In genomic region chr10:27601519-27601918, GRCh38 we compare ENCODE assay signal across 19 cellular contexts.
A peak's percentile ranks its signal among the peaks of the same experiment; 100 is the strongest.
DNase-seq lines count a peak whose midpoint lies in the region; ATAC-seq and FAIRE-seq lines count a peak whose summit lies in the region.
"Had no signal": no experiment of that assay in that cellular context is flagged by ENCODE, and none has a peak within 500 bp of the region (broad histone marks: within the 10 kb centered on the region; RNA-seq: fewer than 3 reads in every experiment).

No MANE protein-coding gene starts in this region.

- peaks cover 0 to 3% of the 10 kb centered on the region in 2 donors for H3K4me1 ChIP-seq in small intestine (ENCODE audit: control insufficient read depth in 2 of 2, insufficient read depth in 1 of 2, low read depth in 1 of 2, low read length in 1 of 2)

- H3K9me3 ChIP-seq in MG63, result no peaks in the 10 kb centered on the region
- H3K9me3 ChIP-seq in small intestine (ENCODE audit: control insufficient read depth, low read depth), result no peaks in the 10 kb centered on the region

- H3K4me3 ChIP-seq in MG63 (no peak overlapping the region), small intestine (ENCODE audit: low read depth in 1 of 2, low read length in 2 of 2) (no peak overlapping the region)
- H3K4me3 ChIP-seq: K562 had no signal

- H3K27me3 ChIP-seq in MG63, result no peaks in the 10 kb centered on the region
- no peaks in the 10 kb centered on the region for H3K27me3 ChIP-seq in small intestine (ENCODE audit: control insufficient read depth in 2 of 2, insufficient read depth in 2 of 2, low read length in 2 of 2)

- H3K27ac ChIP-seq in small intestine (ENCODE audit: low read depth in 1 of 2, low read length in 1 of 2), result no peak overlapping the region
- H3K27ac ChIP-seq: C4-2B had no signal

- H3K36me3 ChIP-seq in MG63, result no peaks in the 10 kb centered on the region
- no peaks in the 10 kb centered on the region for H3K36me3 ChIP-seq in small intestine (ENCODE audit: control insufficient read depth in 2 of 2, insufficient read depth in 2 of 2, low read length in 2 of 2)

- DNase-seq in AG20443 (ENCODE audit: low spot score), result peak; percentile 39
- peak; percentile 21 for DNase-seq in MG63
- no peak for DNase-seq in left lobe of liver (ENCODE audit: low spot score)
- peak; percentile 23 for DNase-seq in small intestine
- no peak for DNase-seq in posterior cingulate gyrus
- DNase-seq: AML-193, NCI-H187 treated with DMSO at 0.1 percent for 48 hours, NCI-H226, NCI-H524 treated with DMSO at 0.1 percent for 48 hours, PC-3, RPMI8226 had no signal

- intact Hi-C loops in posterior cingulate gyrus (cut with DNase I), result no loop called here

- peak; percentile 86 for ATAC-seq in left lobe of liver
- ATAC-seq in GM21529 (IDR thresholded peaks at IDR 0.05; ENCODE audit: unreplicated experiment), result no peak
- no peak for ATAC-seq in HG02588 (IDR thresholded peaks at IDR 0.05; ENCODE audit: unreplicated experiment)
- ATAC-seq: K562, PC-3 had no signal

- FAIRE-seq in small intestine (lab: Jason Lieb, UNC), result no peak
- FAIRE-seq: D721Med, GM12891, GM19239, H1, K562 had no signal

- whole genome bisulfite sequencing in small intestine, 3 donors, result 31 to 42% (median 37%) methylated on average over 5 of the region's 5 CpGs

Comparison
In these comparisons a context has a peak if more than half of its experiments do, and no peak if none do; other contexts are left out.
1. DNase-seq: peak in AG20443 (single experiment), MG63 (single experiment) and small intestine (single experiment); none in left lobe of liver (single experiment) and posterior cingulate gyrus (0 of 10).